1 cellular context compared by ENCODE assay signal in the genomic region with DNA sequence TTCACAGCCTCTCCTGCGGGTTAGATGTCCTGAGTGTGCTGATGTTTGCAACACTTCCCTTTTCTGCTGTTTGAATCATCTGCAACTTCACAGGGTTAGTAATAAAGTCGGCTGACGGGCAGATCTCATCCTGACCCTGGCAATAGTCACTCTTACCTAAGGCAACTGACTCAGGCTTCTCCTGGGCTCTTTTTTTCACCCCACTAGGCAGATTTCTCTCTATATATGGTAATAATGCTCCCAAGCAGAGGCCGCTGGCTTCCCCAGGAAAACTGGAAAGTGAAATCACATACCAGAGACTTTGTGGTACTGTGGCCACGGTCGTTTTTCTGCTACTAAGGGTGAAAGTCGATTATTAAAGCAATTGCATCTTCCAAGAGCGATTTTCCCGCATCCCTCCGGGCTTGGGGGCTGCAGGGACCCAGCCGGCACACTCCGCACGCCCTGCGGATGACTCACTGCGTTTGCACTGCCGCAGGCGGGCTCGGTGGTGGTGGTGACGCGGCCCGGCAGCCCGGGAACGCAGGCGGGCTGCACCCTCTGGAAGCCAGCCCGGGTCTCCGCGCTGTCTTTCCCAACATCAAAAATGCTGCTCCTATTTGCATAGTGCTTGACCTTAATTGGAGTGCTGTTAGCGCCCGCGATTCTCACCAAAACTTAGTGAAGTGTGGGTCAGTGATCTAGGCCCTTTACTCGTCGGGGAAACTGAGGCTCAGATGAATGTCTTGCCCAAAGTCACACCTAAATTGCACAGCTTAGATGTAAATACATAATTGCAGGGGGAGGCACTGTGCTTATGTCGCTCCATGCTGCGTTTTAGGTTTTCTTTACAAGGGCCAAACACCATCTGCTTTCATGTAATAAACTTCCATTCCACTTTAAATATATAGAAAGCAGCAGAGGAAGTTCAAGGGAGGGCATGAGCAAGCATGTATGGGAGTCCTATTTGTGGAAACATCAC.
TF ChIP-seq lines count a peak whose summit lies in the region.

No MANE protein-coding gene starts in this region.

TF ChIP-seq in HEK293, 187 proteins besides CTCF, POLR2A, EP300 and RAD21 (continued from another document):
- TF ChIP-seq INSM2 (tag by site-specific recombination; IDR thresholded peaks at IDR 0.05) (peak; percentile 78), ZBTB21 (tag by site-specific recombination; IDR thresholded peaks at IDR 0.05) (0 out of 2 replicates have a peak, but pooled peaks have one; percentile 39), ZNF223 (tag by site-specific recombination; IDR thresholded peaks at IDR 0.05) (no peak), HOXA7 (CRISPR knock-in tag; IDR thresholded peaks at IDR 0.05; ENCODE audit: borderline replicate concordance) (no peak), PRDM1 (tag by site-specific recombination; IDR thresholded peaks at IDR 0.05) (peak; percentile 82), KLF17 (tag by site-specific recombination; IDR thresholded peaks at IDR 0.05) (peak; percentile 80), ZNF112 (tag by site-specific recombination; IDR thresholded peaks at IDR 0.05) (no peak), ZSCAN4 (tag by site-specific recombination; IDR thresholded peaks at IDR 0.05) (no peak; the same call in 1 of the 2 replicates), ZNF292 (tag by site-specific recombination; IDR thresholded peaks at IDR 0.05; ENCODE audit: borderline replicate concordance, low read depth) (no peak), ZXDB (tag by site-specific recombination; IDR thresholded peaks at IDR 0.05) (peak; percentile 69; the same call in 1 of the 2 replicates), ZNF114 (tag by site-specific recombination; IDR thresholded peaks at IDR 0.05) (no peak), BCL11B (tag by site-specific recombination; IDR thresholded peaks at IDR 0.05; ENCODE audit: low read depth) (no peak), ZNF416 (tag by site-specific recombination; IDR thresholded peaks at IDR 0.05) (no peak), ZFP41 (tag by site-specific recombination; IDR thresholded peaks at IDR 0.05; ENCODE audit: borderline replicate concordance) (no peak), ZNF785 (tag by site-specific recombination; IDR thresholded peaks at IDR 0.05) (no peak), PBX3 (CRISPR knock-in tag; IDR thresholded peaks at IDR 0.05) (0 out of 2 replicates have a peak, but pooled peaks have one; percentile 48), ZNF792 (tag by site-specific recombination; IDR thresholded peaks at IDR 0.05) (no peak), OSR2 (tag by site-specific recombination; IDR thresholded peaks at IDR 0.05) (peak; percentile 59; the same call in 1 of the 2 replicates), FEZF1 (tag by site-specific recombination; IDR thresholded peaks at IDR 0.05) (no peak), KLF8 (tag by site-specific recombination; IDR thresholded peaks at IDR 0.05) (peak; percentile 38; the same call in 1 of the 2 replicates), ZNF391 (tag by site-specific recombination; IDR thresholded peaks at IDR 0.05; ENCODE audit: borderline replicate concordance, low read depth) (peak; percentile 65; the same call in 1 of the 2 replicates), ZNF658 (tag by site-specific recombination; IDR thresholded peaks at IDR 0.05) (no peak), ZNF366 (tag by site-specific recombination; conservative IDR thresholded peaks at IDR 0.05) (peak; percentile 53), ZNF48 (tag by site-specific recombination; IDR thresholded peaks at IDR 0.05) (no peak), ZNF132 (tag by site-specific recombination; IDR thresholded peaks at IDR 0.05; ENCODE audit: borderline replicate concordance) (no peak)
